In the genomic region with DNA sequence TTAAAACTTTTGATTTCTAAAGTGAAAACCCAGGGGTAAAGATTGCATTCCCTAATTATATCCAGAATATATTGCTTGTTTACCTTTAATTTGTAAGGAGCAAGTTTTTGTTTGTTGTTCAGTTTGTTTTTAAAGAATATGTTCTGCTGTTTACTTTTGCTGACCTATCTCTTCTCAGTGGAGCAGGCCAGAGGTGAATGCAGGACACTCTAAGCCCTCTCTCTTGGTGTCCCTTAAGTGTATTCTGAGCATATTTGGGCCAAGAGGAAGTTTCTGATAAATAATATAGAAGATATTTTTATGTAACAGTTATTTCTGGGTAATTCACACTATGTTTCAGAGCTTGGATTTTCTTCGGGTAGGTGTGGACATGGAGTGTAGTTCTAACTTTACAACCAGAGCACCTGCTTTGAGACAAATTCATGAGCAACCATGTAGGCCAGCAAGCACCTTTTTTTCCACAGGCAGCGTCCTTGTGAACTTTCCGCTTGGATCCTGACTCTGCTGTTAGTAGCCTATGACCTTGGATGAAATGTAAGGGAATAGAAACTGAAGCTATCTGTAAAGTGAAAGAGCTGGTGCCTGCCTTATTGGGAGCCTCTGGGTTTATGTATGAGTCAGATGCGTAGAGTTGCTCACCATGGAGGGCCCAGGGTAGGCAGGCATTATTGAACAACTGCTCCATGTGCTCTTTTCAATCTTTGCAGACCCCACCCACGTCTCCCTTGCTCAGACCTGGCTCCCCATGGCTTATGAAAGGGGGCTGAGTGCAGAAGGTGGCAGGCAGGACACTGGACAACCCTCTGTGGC, we compare ENCODE assay signal across 7 cellular contexts. TPM values are rescaled to one million over a fixed set of nuclear protein-coding genes. Genes with fewer than 3 reads are reported as not detected.
DNase-seq lines count a peak whose midpoint lies in the region; ATAC-seq and TF ChIP-seq lines count a peak whose summit lies in the region.

No MANE protein-coding gene starts in this region.

- intact Hi-C loops in activated T-helper 2 cell treated with anti-CD3 and anti-CD28 coated beads, Interferon-gamma antibody, Interleukin-2, Interleukin-4, amounts not matched to agents 10 μg/mL and 5 μg/mL and 100 μg/mL, durations not matched to agents 14 hours and 24 hours and 36 hours (cut with micrococcal nuclease), result loop anchor here (1.0 kb wide), 1 partner anchor 11 kb away; no protein-coding TSS in a partner anchor

- H2BK120ac ChIP-seq in H9 (ENCODE audit: low read depth, low read length, poor library complexity, severe bottlenecking), result no peak overlapping the region

- no peak overlapping the region for H3K23ac ChIP-seq in H9 (ENCODE audit: insufficient read length, low read depth, low read length)

- H2BK20ac ChIP-seq in H9 (ENCODE audit: low read depth, low read length, poor library complexity, severe bottlenecking), result no peak overlapping the region

- no peak overlapping the region for H3K4ac ChIP-seq in H9 (ENCODE audit: low read depth, low read length)

- no peak overlapping the region for H3K56ac ChIP-seq in H9 (ENCODE audit: insufficient read length, low read depth, low read length)

- H3K14ac ChIP-seq in H9 (ENCODE audit: insufficient read depth, low read length), result no peak overlapping the region

- peaks cover 74% of the 10 kb centered on the region for H3K4me1 Mint-ChIP-seq in activated T-helper 2 cell treated with anti-CD3 and anti-CD28 coated beads, Interferon-gamma antibody, Interleukin-2, Interleukin-4, amounts not matched to agents 10 μg/mL and 5 μg/mL and 100 μg/mL, durations not matched to agents 14 hours and 24 hours and 36 hours (ENCODE audit: low read depth)
- H3K4me1 Mint-ChIP-seq in H9, result peaks cover 0 to 13% of the 10 kb centered on the region in 2 experiments; a peak in 3 of 4 replicates

- H3K4me3 Mint-ChIP-seq in activated T-helper 2 cell treated with anti-CD3 and anti-CD28 coated beads, Interferon-gamma antibody, Interleukin-2, Interleukin-4, amounts not matched to agents 10 μg/mL and 5 μg/mL and 100 μg/mL, durations not matched to agents 14 hours and 24 hours and 36 hours (ENCODE audit: low read depth), result peak overlapping the region; percentile 57
- H3K4me3 Mint-ChIP-seq in H9, result no peak overlapping the region

- no peak overlapping the region for H3K4me2 ChIP-seq in H9 (ENCODE audit: insufficient read depth, insufficient read length, low read length)

- H2AFZ ChIP-seq in H9 (ENCODE audit: low read length), result no peak overlapping the region

- ATAC-seq in GM19372 (IDR thresholded peaks at IDR 0.05; ENCODE audit: low read depth, unreplicated experiment), result peak; percentile 49
- ATAC-seq in HG03135 (IDR thresholded peaks at IDR 0.05; ENCODE audit: unreplicated experiment), result peak; percentile 58

- H3T11ph ChIP-seq in H9 (ENCODE audit: low read length), result no peak overlapping the region

- H2BK15ac ChIP-seq in H9 (ENCODE audit: low read depth, low read length), result no peak overlapping the region

- H3K27me3 ChIP-seq in muscle layer of duodenum (ENCODE audit: low read depth, low read length) (no peaks in the 10 kb centered on the region), H9 (ENCODE audit: insufficient read depth, low read length) (no peaks in the 10 kb centered on the region)

- H3K79me1 ChIP-seq in H9 (ENCODE audit: insufficient read depth, low read depth, low read length, poor library complexity, severe bottlenecking), result no peaks in the 10 kb centered on the region

- H2AK5ac ChIP-seq in H9 (ENCODE audit: insufficient read length, low read length), result no peak overlapping the region

- DNase-seq in activated T-helper 2 cell treated with anti-CD3 and anti-CD28 coated beads, Interferon-gamma antibody, Interleukin-2, Interleukin-4, amounts not matched to agents 10 μg/mL and 5 μg/mL and 100 μg/mL, durations not matched to agents 14 hours and 24 hours and 36 hours (ENCODE audit: low spot score), result no peak
- DNase-seq in H9, result no peak
- no peak for DNase-seq in COLO668 (lab: John Stamatoyannopoulos, UW; ENCODE audit: unreplicated experiment)
- DNase-seq in NCI-H1092 (lab: John Stamatoyannopoulos, UW), result no peak

- H3K18ac ChIP-seq in H9 (ENCODE audit: insufficient read length, low read depth, low read length), result no peak overlapping the region

- H3K27ac ChIP-seq in muscle layer of duodenum (ENCODE audit: low read length) (peak overlapping the region; percentile 50), H9 (ENCODE audit: insufficient read length, low read depth, low read length) (no peak overlapping the region)

- H2BK5ac ChIP-seq in H9 (ENCODE audit: insufficient read length, low read length), result no peak overlapping the region

- H2BK12ac ChIP-seq in H9 (ENCODE audit: insufficient read length, low read depth, low read length), result no peak overlapping the region

- no peak overlapping the region for H4K8ac ChIP-seq in H9 (replicated peaks; ENCODE audit: insufficient read length, low read depth, low read length)

- H3K79me2 ChIP-seq in H9 (ENCODE audit: insufficient read depth, low read length), result peaks cover 14% of the 10 kb centered on the region; the same call in 1 of the 2 replicates

- no peak overlapping the region for H3K9ac ChIP-seq in H9 (ENCODE audit: extremely low read depth, insufficient read length, low read length)

- H3K36me3 ChIP-seq in muscle layer of duodenum (ENCODE audit: control insufficient read depth in 1 of 2, insufficient read depth in 2 of 2, low read length in 2 of 2), result peaks cover 15 to 30% of the 10 kb centered on the region in 2 donors

- H3K4me1 ChIP-seq in muscle layer of duodenum (ENCODE audit: control insufficient read depth in 1 of 2, insufficient read depth in 2 of 2, low read length in 2 of 2) (peaks cover 6 to 26% of the 10 kb centered on the region in 2 donors), H9 (ENCODE audit: insufficient read depth, low read length) (no peaks in the 10 kb centered on the region)

- peaks cover 61% of the 10 kb centered on the region for H3K36me3 Mint-ChIP-seq in activated T-helper 2 cell treated with anti-CD3 and anti-CD28 coated beads, Interferon-gamma antibody, Interleukin-2, Interleukin-4, amounts not matched to agents 10 μg/mL and 5 μg/mL and 100 μg/mL, durations not matched to agents 14 hours and 24 hours and 36 hours (ENCODE audit: low read depth)
- peaks cover 2 to 22% (median 17%) of the 10 kb centered on the region in 3 experiments; a peak in 6 of 7 replicates for H3K36me3 Mint-ChIP-seq in H9 (ENCODE audit: insufficient read depth in 1 of 3, low read depth in 3 of 3)

- no peak overlapping the region for H3K4me3 ChIP-seq in muscle layer of duodenum (ENCODE audit: low read depth in 1 of 2, low read length in 2 of 2)

- H3K27me3 Mint-ChIP-seq in activated T-helper 2 cell treated with anti-CD3 and anti-CD28 coated beads, Interferon-gamma antibody, Interleukin-2, Interleukin-4, amounts not matched to agents 10 μg/mL and 5 μg/mL and 100 μg/mL, durations not matched to agents 14 hours and 24 hours and 36 hours (ENCODE audit: low read depth), result no peaks in the 10 kb centered on the region
- no peaks in the 10 kb centered on the region; the same call in 1 of the 2 replicates for H3K27me3 Mint-ChIP-seq in H9 (ENCODE audit: low read depth)

- no peaks in the 10 kb centered on the region for H3K9me3 ChIP-seq in muscle layer of duodenum (ENCODE audit: control insufficient read depth in 1 of 2, low read length in 2 of 2)
- no peaks in the 10 kb centered on the region for H3K9me3 ChIP-seq in H9 (ENCODE audit: control insufficient read depth, low read depth, low read length)

- WGBS in H9 (ENCODE audit: extremely low coverage, insufficient read length, low lambda C conversion rate), result no CpG with 5 or more reads among the region's 5 CpGs

- peak overlapping the region; percentile 91 for H3K27ac Mint-ChIP-seq in activated T-helper 2 cell treated with anti-CD3 and anti-CD28 coated beads, Interferon-gamma antibody, Interleukin-2, Interleukin-4, amounts not matched to agents 10 μg/mL and 5 μg/mL and 100 μg/mL, durations not matched to agents 14 hours and 24 hours and 36 hours
- no peak overlapping the region; a peak in 1 of 7 replicates for H3K27ac Mint-ChIP-seq in H9

- H3K9me3 Mint-ChIP-seq in activated T-helper 2 cell treated with anti-CD3 and anti-CD28 coated beads, Interferon-gamma antibody, Interleukin-2, Interleukin-4, amounts not matched to agents 10 μg/mL and 5 μg/mL and 100 μg/mL, durations not matched to agents 14 hours and 24 hours and 36 hours, result no peaks in the 10 kb centered on the region
- no peaks in the 10 kb centered on the region for H3K9me3 Mint-ChIP-seq in H9

- no peaks in the 10 kb centered on the region for H4K20me1 ChIP-seq in H9 (ENCODE audit: control insufficient read depth, insufficient read depth, insufficient read length)

- TF ChIP-seq CTCF in H9 (conservative IDR thresholded peaks at IDR 0.05), result no peak

- no peak overlapping the region for H4K91ac ChIP-seq in H9 (ENCODE audit: insufficient read length, low read depth, low read length)

- H3K23me2 ChIP-seq in H9 (ENCODE audit: insufficient read length, low read depth, low read length, poor library complexity, severe bottlenecking), result no peaks in the 10 kb centered on the region

- no peak overlapping the region for H4K5ac ChIP-seq in H9 (ENCODE audit: insufficient read length, low read depth, low read length)

RNA-seq across cellular contexts. Expression of a gene that starts 16.1 kb away (rescaled TPM):
- 105 and 109 TPM in 2 replicates for total RNA-seq in activated T-helper 2 cell treated with anti-CD3 and anti-CD28 coated beads, Interferon-gamma antibody, Interleukin-2, Interleukin-4, amounts not matched to agents 10 μg/mL and 5 μg/mL and 100 μg/mL, durations not matched to agents 14 hours and 24 hours and 36 hours
- total RNA-seq in H9 (2021), result 75.3 and 77.3 TPM in 2 replicates

RNA-seq across cellular contexts. Expression of a gene that starts 40.5 kb away (rescaled TPM):
- 70.3 and 75.1 TPM in 2 replicates for total RNA-seq in activated T-helper 2 cell treated with anti-CD3 and anti-CD28 coated beads, Interferon-gamma antibody, Interleukin-2, Interleukin-4, amounts not matched to agents 10 μg/mL and 5 μg/mL and 100 μg/mL, durations not matched to agents 14 hours and 24 hours and 36 hours
- 60.3 and 62.4 TPM in 2 replicates for total RNA-seq in H9 (2021)

RNA-seq across cellular contexts. Expression of a gene that starts 48.8 kb away (rescaled TPM):
- 131 and 135 TPM in 2 replicates for total RNA-seq in activated T-helper 2 cell treated with anti-CD3 and anti-CD28 coated beads, Interferon-gamma antibody, Interleukin-2, Interleukin-4, amounts not matched to agents 10 μg/mL and 5 μg/mL and 100 μg/mL, durations not matched to agents 14 hours and 24 hours and 36 hours
- total RNA-seq in H9 (2021), result 113 and 120 TPM in 2 replicates
